1 cellular context compared by ENCODE assay signal in genomic region chr4:83259586-83259985, GRCh38.
TF ChIP-seq lines count a peak whose summit lies in the region.

No MANE protein-coding gene starts in this region.

TF ChIP-seq in IMR-90, 13 proteins besides CTCF, POLR2A, EP300 and RAD21 (continued from another document):
- TF ChIP-seq MAFK (IDR thresholded peaks at IDR 0.05; ENCODE audit: low read depth, low read length) (no peak), BHLHE40 (IDR thresholded peaks at IDR 0.05; ENCODE audit: low read depth, low read length) (no peak), FOS (IDR thresholded peaks at IDR 0.05; ENCODE audit: low read depth, low read length) (no peak), RFX5 (IDR thresholded peaks at IDR 0.05; ENCODE audit: low read depth, low read length) (no peak), SMC3 (IDR thresholded peaks at IDR 0.05; ENCODE audit: low read depth, low read length) (no peak), RCOR1 (IDR thresholded peaks at IDR 0.05; ENCODE audit: insufficient replicate concordance, low read length) (no peak), ELK1 (IDR thresholded peaks at IDR 0.05; ENCODE audit: borderline replicate concordance, low read depth, low read length) (no peak)
- TF ChIP-seq, protein P1, sequence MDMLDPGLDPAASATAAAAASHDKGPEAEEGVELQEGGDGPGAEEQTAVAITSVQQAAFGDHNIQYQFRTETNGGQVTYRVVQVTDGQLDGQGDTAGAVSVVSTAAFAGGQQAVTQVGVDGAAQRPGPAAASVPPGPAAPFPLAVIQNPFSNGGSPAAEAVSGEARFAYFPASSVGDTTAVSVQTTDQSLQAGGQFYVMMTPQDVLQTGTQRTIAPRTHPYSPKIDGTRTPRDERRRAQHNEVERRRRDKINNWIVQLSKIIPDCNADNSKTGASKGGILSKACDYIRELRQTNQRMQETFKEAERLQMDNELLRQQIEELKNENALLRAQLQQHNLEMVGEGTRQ (IDR thresholded peaks at IDR 0.05; ENCODE audit: low read depth, low read length) = no peak
